In genomic region chr1:6123816-6124215, GRCh38 we compare ENCODE assay signal across 15 cellular contexts. TPM values are rescaled to one million over a fixed set of nuclear protein-coding genes. Genes with fewer than 3 reads are reported as not detected.
DNase-seq lines count a peak whose midpoint lies in the region; ATAC-seq and TF ChIP-seq lines count a peak whose summit lies in the region.
"Had no signal": no experiment of that assay in that cellular context is flagged by ENCODE, and none has a peak within 500 bp of the region (broad histone marks: within the 10 kb centered on the region; RNA-seq: fewer than 3 reads in every experiment).

No MANE protein-coding gene starts in this region.

- H3K27ac Mint-ChIP-seq in chondrocyte (ENCODE audit: unreplicated experiment): no peak overlapping the region
- H3K27ac Mint-ChIP-seq: CD8-positive, alpha-beta T cell; H9; IgD-negative memory B cell had no signal

- no peak overlapping the region for H3K9ac ChIP-seq in BLaER1
- H3K9ac ChIP-seq in BLaER1 treated with 17β-estradiol and CSF1 and Interleukin-3, amounts not matched to agents 10 nM and 100 nM: peak overlapping the region in 5 of 11 experiments; percentile 13 to 46 (median 31); a peak in 5 of 22 replicates

- H3K36me3 ChIP-seq in BLaER1: no peaks in the 10 kb centered on the region
- no peaks in the 10 kb centered on the region for H3K36me3 ChIP-seq in BLaER1 treated with 17β-estradiol and CSF1 and Interleukin-3, amounts not matched to agents 10 nM and 100 nM
- H3K36me3 ChIP-seq in spleen: no peaks in the 10 kb centered on the region
- H3K36me3 ChIP-seq: BE2C had no signal

- H3K4me1 ChIP-seq in BLaER1 (peaks cover 50% of the 10 kb centered on the region), spleen (peaks cover 0 to 11% (median 6%) of the 10 kb centered on the region in 6 donors)
- H3K4me1 ChIP-seq in BLaER1 treated with 17β-estradiol and CSF1 and Interleukin-3, amounts not matched to agents 10 nM and 100 nM: peaks cover 35 to 71% (median 60%) of the 10 kb centered on the region in 10 experiments
- H3K4me1 ChIP-seq: BE2C had no signal

- no peak for TF ChIP-seq POLR2A in spleen (IDR thresholded peaks at IDR 0.05)

- no peaks in the 10 kb centered on the region for H3K9me3 ChIP-seq in BLaER1
- H3K9me3 ChIP-seq in BLaER1 treated with 17β-estradiol and CSF1 and Interleukin-3, amounts not matched to agents 10 nM and 100 nM (replicated peaks in 1 of 11): no peaks in the 10 kb centered on the region
- H3K9me3 ChIP-seq in spleen: no peaks in the 10 kb centered on the region
- H3K9me3 ChIP-seq: BE2C had no signal

- H3K27ac ChIP-seq in BLaER1: no peak overlapping the region
- H3K27ac ChIP-seq in BLaER1 treated with 17β-estradiol and CSF1 and Interleukin-3, amounts not matched to agents 10 nM and 100 nM: peak overlapping the region in 6 of 11 experiments; percentile 31 to 45 (median 44); a peak in 9 of 22 replicates
- no peak overlapping the region for H3K27ac ChIP-seq in spleen

- H3K9me3 Mint-ChIP-seq in chondrocyte (ENCODE audit: low read depth): no peaks in the 10 kb centered on the region
- H3K9me3 Mint-ChIP-seq: CD8-positive, alpha-beta T cell; H9 had no signal

- no peaks in the 10 kb centered on the region for H4K20me1 ChIP-seq in BLaER1
- peaks cover 0 to under 1% (median 0%) of the 10 kb centered on the region in 11 experiments; a peak in 2 of 22 replicates for H4K20me1 ChIP-seq in BLaER1 treated with 17β-estradiol and CSF1 and Interleukin-3, amounts not matched to agents 10 nM and 100 nM

- ATAC-seq in GM21526 (IDR thresholded peaks at IDR 0.05; ENCODE audit: low FRiP score, unreplicated experiment): no peak
- ATAC-seq in HG03108 (IDR thresholded peaks at IDR 0.05; ENCODE audit: unreplicated experiment): no peak
- ATAC-seq: CD8-positive, alpha-beta T cell had no signal

- peak overlapping the region; percentile 55 for H3K4me2 ChIP-seq in BLaER1
- H3K4me2 ChIP-seq in BLaER1 treated with 17β-estradiol and CSF1 and Interleukin-3, amounts not matched to agents 10 nM and 100 nM: peak overlapping the region; percentile 21 to 80 (median 73)

- no peaks in the 10 kb centered on the region for H3K4me1 Mint-ChIP-seq in chondrocyte (ENCODE audit: low read depth)

- H3K27me3 ChIP-seq in BLaER1 (no peaks in the 10 kb centered on the region), spleen (replicated peaks in 1 of 7) (peaks cover 0 to 57% (median 6%) of the 10 kb centered on the region in 7 donors)
- no peaks in the 10 kb centered on the region for H3K27me3 ChIP-seq in BLaER1 treated with 17β-estradiol and CSF1 and Interleukin-3, amounts not matched to agents 10 nM and 100 nM
- H3K27me3 ChIP-seq: BE2C had no signal

- 58 to 83% (median 61%) methylated on average over 9 to 10 of the region's 10 CpGs for WGBS in spleen, 5 donors

- DNase-seq in chondrocyte (ENCODE audit: low spot score) (peak; percentile 66), spleen (peak; percentile 45)
- DNase-seq in activated CD4-positive, alpha-beta T cell treated with anti-CD3 and anti-CD28 coated beads for 4 hours: no peak
- DNase-seq: ACHN; BE2C; Calu3; CD8-positive, alpha-beta T cell; DMS79 treated with DMSO at 0.1 percent for 48 hours; GF-D8; H9 had no signal

- peaks cover 11% of the 10 kb centered on the region for H3K27me3 Mint-ChIP-seq in chondrocyte (ENCODE audit: low read depth)

- H3K4me3 ChIP-seq in BLaER1 (no peak overlapping the region), spleen (no peak overlapping the region)
- H3K4me3 ChIP-seq in BLaER1 treated with 17β-estradiol and CSF1 and Interleukin-3, amounts not matched to agents 10 nM and 100 nM: no peak overlapping the region

- H3K4me3 Mint-ChIP-seq in chondrocyte (ENCODE audit: unreplicated experiment): no peak overlapping the region
- H3K4me3 Mint-ChIP-seq: CD8-positive, alpha-beta T cell; H9; IgD-negative memory B cell had no signal

- TF ChIP-seq CTCF in chondrocyte (IDR thresholded peaks at IDR 0.05) (no peak), spleen (IDR thresholded peaks at IDR 0.05 in 8 of 11, conservative IDR thresholded peaks at IDR 0.05 in 3 of 11) (no peak)

- intact Hi-C loops in spleen (cut with DNase I; ENCODE audit: low total_unique reads): no loop called here

- H3K36me3 Mint-ChIP-seq in chondrocyte (ENCODE audit: low read depth): no peaks in the 10 kb centered on the region
- H3K36me3 Mint-ChIP-seq: CD8-positive, alpha-beta T cell; IgD-negative memory B cell had no signal

RNA-seq across cellular contexts. Expression of gene CHD5, which starts 56.3 kb away (rescaled TPM):
- total RNA-seq in chondrocyte (0.23 to 1.0 TPM (median 0.42 TPM) in 3 replicates), spleen (under 1 TPM; 0.09 to 0.44 (median 0.17) TPM)
- polyA plus RNA-seq in spleen: under 1 TPM; 0.04 to 0.10 (median 0.08) TPM
- polyA plus RNA-seq: IgD-negative memory B cell had no signal

Comparison
In these comparisons a context has a peak if more than half of its experiments do, and no peak if none do; other contexts are left out.
1. H3K27ac ChIP-seq: peak in BLaER1 treated with 17β-estradiol and CSF1 and Interleukin-3, amounts not matched to agents 10 nM and 100 nM (6 of 11); none in BLaER1 (single experiment) and spleen (0 of 8).
2. DNase-seq: peak in chondrocyte (single experiment) and spleen (single experiment); none in activated CD4-positive, alpha-beta T cell treated with anti-CD3 and anti-CD28 coated beads for 4 hours (0 of 2).